Comparison of ENCODE assay signal across 23 cellular contexts in the genomic region with DNA sequence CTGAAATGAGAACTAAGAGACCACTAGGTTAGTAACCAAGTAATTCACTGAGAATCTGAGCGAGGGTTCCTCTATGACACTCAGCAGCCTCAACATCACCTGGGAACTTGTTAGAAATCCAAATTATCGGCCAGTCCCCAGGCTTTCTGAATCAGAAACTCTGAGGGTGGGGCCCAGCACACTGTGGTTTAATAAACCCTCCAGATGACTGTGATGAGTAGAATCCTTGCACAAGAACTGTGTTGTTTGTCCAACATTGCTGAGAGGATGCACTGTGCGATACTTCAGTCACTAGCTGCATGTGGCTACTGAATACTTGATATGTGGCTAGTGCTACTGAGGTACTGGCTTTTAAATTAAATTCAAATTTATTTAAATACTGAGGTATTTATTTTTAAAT.
A peak's percentile ranks its signal among the peaks of the same experiment; 100 is the strongest.
DNase-seq lines count a peak whose midpoint lies in the region; ATAC-seq and TF ChIP-seq lines count a peak whose summit lies in the region.
"Had no signal": no experiment of that assay in that cellular context is flagged by ENCODE, and none has a peak within 500 bp of the region (broad histone marks: within the 10 kb centered on the region; RNA-seq: fewer than 3 reads in every experiment).

No MANE protein-coding gene starts in this region.

- H3K9me3 Mint-ChIP-seq in activated T-cell treated with anti-CD3 and anti-CD28 coated beads, Interleukin-2, amount 50 U/mL, for 24 hours, result no peaks in the 10 kb centered on the region

- H3K79me2 ChIP-seq in mammary epithelial cell (ENCODE audit: insufficient read depth, low read length), result no peaks in the 10 kb centered on the region
- H3K79me2 ChIP-seq in smooth muscle cell (ENCODE audit: low read depth), result peaks cover 22% of the 10 kb centered on the region

- H3K36me3 Mint-ChIP-seq in activated T-cell treated with anti-CD3 and anti-CD28 coated beads, Interleukin-2, amount 50 U/mL, for 24 hours (ENCODE audit: low read depth), result no peaks in the 10 kb centered on the region

- WGBS in mammary epithelial cell (ENCODE audit: low coverage, missing lambda C conversion rate), result 92% methylated on average over 3 of the region's 3 CpGs
- WGBS in smooth muscle cell (ENCODE audit: low lambda C conversion rate), result 80% methylated on average over 3 of the region's 3 CpGs

- no peaks in the 10 kb centered on the region for H3K9me3 ChIP-seq in mammary epithelial cell (replicated peaks; ENCODE audit: insufficient read depth, low read length)
- no peaks in the 10 kb centered on the region for H3K9me3 ChIP-seq in breast epithelium
- no peaks in the 10 kb centered on the region for H3K9me3 ChIP-seq in smooth muscle cell (replicated peaks; ENCODE audit: low read depth)
- H3K9me3 ChIP-seq: SJSA1 had no signal

- intact Hi-C loops in mammary epithelial cell (cut with micrococcal nuclease) (no loop called here), breast epithelium (cut with DNase I; ENCODE audit: low total_unique reads) (no loop called here), left cardiac atrium (cut with DNase I) (loop anchor here in 1 of 2 donors (10.0 kb wide), 1 partner anchor 175 kb away; no protein-coding TSS in a partner anchor)

- in situ Hi-C loops in mammary epithelial cell (cut with MboI; ENCODE audit: low sequenced_read_pairs in 2 of 2), result no loop called here

- H3K9ac ChIP-seq in mammary epithelial cell (ENCODE audit: insufficient read depth, low read length) (no peak overlapping the region), smooth muscle cell (ENCODE audit: low read depth) (no peak overlapping the region)

- BruUV-seq in mammary epithelial cell (replicated peaks; lab: Mats Ljungman, UMichigan), result no TSS peak

- H2AFZ ChIP-seq in mammary epithelial cell (ENCODE audit: low read depth, low read length) (no peak overlapping the region), smooth muscle cell (ENCODE audit: low read depth) (no peak overlapping the region)

- H4K20me1 ChIP-seq in mammary epithelial cell (ENCODE audit: insufficient read depth, low read length) (no peaks in the 10 kb centered on the region), smooth muscle cell (ENCODE audit: low read depth) (peaks cover 41% of the 10 kb centered on the region)

- H3F3A ChIP-seq in smooth muscle cell (ENCODE audit: low read depth), result no peaks in the 10 kb centered on the region

- no peak for TF ChIP-seq CTCF in mammary epithelial cell (conservative IDR thresholded peaks at IDR 0.05 in 1 of 2, IDR thresholded peaks at IDR 0.05 in 1 of 2; ENCODE audit: extremely low read depth in 1 of 2, insufficient read depth in 1 of 2, low read depth in 1 of 2, low read length in 2 of 2)
- TF ChIP-seq CTCF in breast epithelium (IDR thresholded peaks at IDR 0.05), result no peak
- TF ChIP-seq CTCF in VCaP (conservative IDR thresholded peaks at IDR 0.05), result no peak
- TF ChIP-seq CTCF in smooth muscle cell (IDR thresholded peaks at IDR 0.05; ENCODE audit: borderline replicate concordance, insufficient read depth, poor library complexity, severe bottlenecking), result no peak

- H3K4me1 ChIP-seq in mammary epithelial cell (ENCODE audit: insufficient read depth, low read length), result no peaks in the 10 kb centered on the region
- peaks cover 0 to 15% of the 10 kb centered on the region in 2 donors for H3K4me1 ChIP-seq in breast epithelium
- H3K4me1 ChIP-seq in smooth muscle cell (ENCODE audit: low read depth), result peaks cover 18% of the 10 kb centered on the region

- H3K27ac Mint-ChIP-seq in activated T-cell treated with anti-CD3 and anti-CD28 coated beads, Interleukin-2, amount 50 U/mL, for 24 hours, result no peak overlapping the region
- H3K27ac Mint-ChIP-seq: B cell, IgD-negative memory B cell had no signal

- dilution Hi-C loops in mammary epithelial cell (cut with HindIII; ENCODE audit: low sequenced_read_pairs), result no loop called here

- no peak for TF ChIP-seq POLR2A in breast epithelium (IDR thresholded peaks at IDR 0.05)

- CTCF ChIA-PET in mammary epithelial cell (lab: Charles Lee; ENCODE audit: low non-redundant PET), result interaction anchor here (0.5 kb wide), 1 partner anchor 12 kb away, joined by 5 read pairs; no protein-coding TSS in a partner anchor

- H3K4me3 ChIP-seq in mammary epithelial cell (replicated peaks in 1 of 3; ENCODE audit: insufficient read depth in 1 of 3, low read depth in 2 of 3, low read length in 3 of 3) (no peak overlapping the region), breast epithelium (no peak overlapping the region), smooth muscle cell (no peak overlapping the region)
- H3K4me3 ChIP-seq: SJSA1 had no signal

- no peak overlapping the region for H3K4me3 Mint-ChIP-seq in activated T-cell treated with anti-CD3 and anti-CD28 coated beads, Interleukin-2, amount 50 U/mL, for 24 hours
- H3K4me3 Mint-ChIP-seq: B cell, CD14-positive monocyte, IgD-negative memory B cell had no signal

- ATAC-seq in left cardiac atrium (no peak), GM21576 (IDR thresholded peaks at IDR 0.05; ENCODE audit: unreplicated experiment) (no peak)
- ATAC-seq: Right ventricle myocardium inferior had no signal

- H3K27me3 ChIP-seq in mammary epithelial cell (ENCODE audit: insufficient read depth, low read length) (peaks cover under 1% of the 10 kb centered on the region), breast epithelium (no peaks in the 10 kb centered on the region), smooth muscle cell (ENCODE audit: low read depth) (no peaks in the 10 kb centered on the region)
- H3K27me3 ChIP-seq: SJSA1 had no signal

- DNase-seq in mammary epithelial cell (peak; percentile 45), breast epithelium (ENCODE audit: low spot score in 2 of 2) (no peak), fibroblast of gingiva (ENCODE audit: low read depth) (peak; percentile 21), smooth muscle cell (lab: John Stamatoyannopoulos, UW; ENCODE audit: unreplicated experiment) (no peak), left cardiac atrium (no peak)
- DNase-seq in activated T-cell treated with anti-CD3 and anti-CD28 coated beads, Interleukin-2, amount 50 U/mL, for 24 hours, result no peak
- DNase-seq: 8988T, GDM1, H7, Karpas-422, MV-4-11, NCI-H1105 treated with DMSO at 0.1 percent for 48 hours, NCI-H2029 treated with DMSO at 0.1 percent for 48 hours, NCI-H2171, NCI-H345, NCI-H524 had no signal

- H3K4me2 ChIP-seq in mammary epithelial cell (ENCODE audit: insufficient read depth, low read depth, low read length), result no peak overlapping the region
- peak overlapping the region; percentile 41 for H3K4me2 ChIP-seq in smooth muscle cell

- H3K4me1 Mint-ChIP-seq in activated T-cell treated with anti-CD3 and anti-CD28 coated beads, Interleukin-2, amount 50 U/mL, for 24 hours (ENCODE audit: low read depth), result no peaks in the 10 kb centered on the region

- no peak overlapping the region for H3K27ac ChIP-seq in mammary epithelial cell (ENCODE audit: insufficient read depth, low read depth, low read length)
- H3K27ac ChIP-seq in breast epithelium, result no peak overlapping the region
- H3K27ac ChIP-seq in VCaP, result peak overlapping the region; percentile 99; the same call in 1 of the 2 replicates
- H3K27ac ChIP-seq in smooth muscle cell (ENCODE audit: low read depth), result no peak overlapping the region
- H3K27ac ChIP-seq: SJSA1 had no signal

- no peaks in the 10 kb centered on the region for H3K27me3 Mint-ChIP-seq in activated T-cell treated with anti-CD3 and anti-CD28 coated beads, Interleukin-2, amount 50 U/mL, for 24 hours
- H3K27me3 Mint-ChIP-seq: B cell had no signal

- H3K36me3 ChIP-seq in mammary epithelial cell (ENCODE audit: insufficient read depth, low read length), result no peaks in the 10 kb centered on the region
- no peaks in the 10 kb centered on the region for H3K36me3 ChIP-seq in breast epithelium
- peaks cover 5% of the 10 kb centered on the region for H3K36me3 ChIP-seq in smooth muscle cell (ENCODE audit: low read depth)
- H3K36me3 ChIP-seq: SJSA1 had no signal

Comparison
In these comparisons a context has a peak if more than half of its experiments do, and no peak if none do; other contexts are left out.
1. DNase-seq: peak in mammary epithelial cell (single experiment) and fibroblast of gingiva (single experiment); none in breast epithelium (0 of 2), smooth muscle cell (single experiment), left cardiac atrium (single experiment) and activated T-cell treated with anti-CD3 and anti-CD28 coated beads, Interleukin-2, amount 50 U/mL, for 24 hours (single experiment).